Comparison of ENCODE assay signal across 16 cellular contexts in the genomic region with DNA sequence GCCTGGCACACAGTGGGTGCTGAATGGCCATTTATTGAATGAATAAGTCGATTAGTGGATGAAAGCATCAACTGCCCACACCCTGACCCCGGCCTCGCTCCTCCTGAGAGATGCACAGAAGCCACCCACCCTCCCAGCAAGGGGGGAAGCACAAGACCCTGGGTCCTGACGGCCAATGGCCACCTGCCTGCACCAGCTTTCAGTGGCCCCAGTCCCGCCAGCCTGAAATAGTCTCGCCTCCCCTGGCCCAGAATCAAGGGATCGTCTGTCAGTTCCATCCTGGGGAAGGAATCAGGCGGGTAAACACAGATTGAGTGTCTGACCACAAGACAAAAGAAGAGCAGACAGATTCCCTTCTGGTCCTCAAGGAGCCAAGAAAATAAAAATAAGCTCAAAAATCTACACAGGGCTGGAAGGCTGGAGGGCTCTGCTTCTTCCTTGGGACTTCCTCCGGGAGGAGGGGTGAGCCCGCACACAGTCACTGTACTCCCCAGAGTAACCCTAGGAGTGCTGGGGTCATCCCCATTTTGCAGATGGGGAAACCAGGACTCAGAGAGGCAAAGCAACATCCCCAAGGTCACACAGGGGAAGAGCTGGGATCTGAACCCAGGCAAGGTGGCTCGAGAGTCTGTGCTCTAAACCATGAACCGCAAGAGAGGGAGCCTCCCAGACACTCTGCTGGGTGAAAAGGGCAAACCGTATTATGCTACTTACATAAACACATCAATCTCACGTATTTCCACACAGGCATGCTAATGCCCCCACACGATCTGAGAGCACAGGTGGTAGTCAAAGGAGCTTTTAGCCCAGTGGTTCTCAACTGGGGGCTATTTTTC. TPM values are rescaled to one million over a fixed set of nuclear protein-coding genes. Genes with fewer than 3 reads are reported as not detected.
DNase-seq lines count a peak whose midpoint lies in the region; ATAC-seq, FAIRE-seq and TF ChIP-seq lines count a peak whose summit lies in the region.
"Had no signal": no experiment of that assay in that cellular context is flagged by ENCODE, and none has a peak within 500 bp of the region (broad histone marks: within the 10 kb centered on the region; RNA-seq: fewer than 3 reads in every experiment).

No MANE protein-coding gene starts in this region.

- in situ Hi-C loops in HepG2 (cut with HindIII; ENCODE audit: extremely low pct_ligation_motif_present, low pct_unique_long_range_greater_than_20kb): no loop called here

- no peaks in the 10 kb centered on the region for H3K9me3 Mint-ChIP-seq in activated naive CD4-positive, alpha-beta T cell treated with anti-CD3 and anti-CD28 coated beads, Interleukin-2, amount 50 U/mL, for 72 hours

- peaks cover 48% of the 10 kb centered on the region for H3K79me1 ChIP-seq in mesendoderm (ENCODE audit: low read length)

- H3K36me3 Mint-ChIP-seq in activated naive CD4-positive, alpha-beta T cell treated with anti-CD3 and anti-CD28 coated beads, Interleukin-2, amount 50 U/mL, for 72 hours: peaks cover 0 to 12% of the 10 kb centered on the region in 2 donors

- H3K56ac ChIP-seq in mesendoderm (ENCODE audit: low read length): peak overlapping the region; percentile 17

- DNase-seq in HepG2 (ENCODE audit: low spot score) (no peak), right lobe of liver (no peak), mesendoderm (no peak), upper lobe of left lung (no peak), pancreas (no peak), RCC 7860 (ENCODE audit: low spot score) (no peak), NCI-H2107 (lab: John Stamatoyannopoulos, UW) (no peak)
- DNase-seq in activated naive CD4-positive, alpha-beta T cell treated with anti-CD3 and anti-CD28 coated beads, Interleukin-2, amount 50 U/mL, for 72 hours (ENCODE audit: low spot score in 2 of 2): no peak
- DNase-seq: activated CD4-positive, CD25-positive, alpha-beta regulatory T cell; amniotic stem cell; BE2C; effector CD4-positive, alpha-beta T cell; kidney glomerular epithelial cell; NCI-H1105; NCI-H526 treated with DMSO at 0.1 percent for 48 hours; SIG-M5 had no signal

- no peak overlapping the region for H3K4me3 ChIP-seq in HepG2 (replicated peaks in 1 of 3; ENCODE audit: insufficient read depth in 1 of 3, low read depth in 2 of 3, low read length in 3 of 3)
- H3K4me3 ChIP-seq in right lobe of liver: no peak overlapping the region
- no peak overlapping the region for H3K4me3 ChIP-seq in mesendoderm (ENCODE audit: low read length)
- H3K4me3 ChIP-seq in upper lobe of left lung: peak overlapping the region in 1 of 4 donors; percentile 26
- no peak overlapping the region for H3K4me3 ChIP-seq in pancreas

- no peak for FAIRE-seq in HepG2 (lab: Jason Lieb, UNC)
- no peak for FAIRE-seq in pancreas (lab: Jason Lieb, UNC)
- no peak for FAIRE-seq in RCC 7860 (lab: Jason Lieb, UNC)

- H3K4ac ChIP-seq in mesendoderm (ENCODE audit: low read depth, low read length): no peak overlapping the region

- no peak overlapping the region for H2BK15ac ChIP-seq in mesendoderm (replicated peaks; ENCODE audit: low read depth)

- TF ChIP-seq CTCF in HepG2 (CRISPR knock-in tag; IDR thresholded peaks at IDR 0.05): no peak
- TF ChIP-seq CTCF in right lobe of liver (IDR thresholded peaks at IDR 0.05): no peak
- no peak for TF ChIP-seq CTCF in upper lobe of left lung (IDR thresholded peaks at IDR 0.05)
- TF ChIP-seq CTCF in pancreas (IDR thresholded peaks at IDR 0.05): no peak

- H3K18ac ChIP-seq in mesendoderm (ENCODE audit: low read length): no peak overlapping the region

- no peak overlapping the region for H2BK5ac ChIP-seq in mesendoderm (ENCODE audit: low read length)

- H3K79me2 ChIP-seq in HepG2 (ENCODE audit: insufficient read depth, low read length): no peaks in the 10 kb centered on the region
- peaks cover 87% of the 10 kb centered on the region for H3K79me2 ChIP-seq in mesendoderm (ENCODE audit: control insufficient read depth, insufficient read depth, low read length)

- H4K5ac ChIP-seq in mesendoderm (ENCODE audit: low read length): no peak overlapping the region

- TF ChIP-seq EP300 in HepG2 (IDR thresholded peaks at IDR 0.05; ENCODE audit: low read depth in 2 of 2, low read length in 2 of 2) (no peak), HepG2 (CRISPR knock-in tag; IDR thresholded peaks at IDR 0.05; ENCODE audit: borderline replicate concordance) (no peak), upper lobe of left lung (IDR thresholded peaks at IDR 0.05) (no peak)

- H3K9me3 ChIP-seq in HepG2 (ENCODE audit: low read length) (no peaks in the 10 kb centered on the region), right lobe of liver (no peaks in the 10 kb centered on the region), upper lobe of left lung (no peaks in the 10 kb centered on the region), pancreas (no peaks in the 10 kb centered on the region)
- H3K9me3 ChIP-seq: BE2C had no signal

- no peak overlapping the region for H2BK120ac ChIP-seq in mesendoderm (ENCODE audit: low read depth, low read length)

- H2AK5ac ChIP-seq in mesendoderm (ENCODE audit: low read length): no peak overlapping the region

- TF ChIP-seq RAD21 in HepG2 (CRISPR knock-in tag; IDR thresholded peaks at IDR 0.05): no peak

- peak overlapping the region; percentile 73 to 84 for H3K27ac Mint-ChIP-seq in activated naive CD4-positive, alpha-beta T cell treated with anti-CD3 and anti-CD28 coated beads, Interleukin-2, amount 50 U/mL, for 72 hours

- H3K27me3 ChIP-seq in HepG2 (ENCODE audit: control insufficient read depth in 1 of 2, insufficient read depth in 2 of 2, low read length in 2 of 2): peaks cover 8 to 94% of the 10 kb centered on the region in 2 experiments; a peak in 4 of 5 replicates
- no peaks in the 10 kb centered on the region for H3K27me3 ChIP-seq in right lobe of liver
- H3K27me3 ChIP-seq in mesendoderm (ENCODE audit: insufficient read depth, low read length, poor library complexity): no peaks in the 10 kb centered on the region
- H3K27me3 ChIP-seq in upper lobe of left lung: no peaks in the 10 kb centered on the region
- H3K27me3 ChIP-seq in pancreas: no peaks in the 10 kb centered on the region
- H3K27me3 ChIP-seq: BE2C had no signal

- H3K27ac ChIP-seq in HepG2 (ENCODE audit: extremely low read length, insufficient read depth, low read length): no peak overlapping the region
- H3K27ac ChIP-seq in right lobe of liver: no peak overlapping the region
- H3K27ac ChIP-seq in mesendoderm (ENCODE audit: low read depth, low read length): no peak overlapping the region
- peak overlapping the region; percentile 14 to 68 (median 30) for H3K27ac ChIP-seq in upper lobe of left lung
- H3K27ac ChIP-seq in pancreas: no peak overlapping the region

- H3K4me2 ChIP-seq in HepG2 (ENCODE audit: low read depth, low read length): no peak overlapping the region
- no peak overlapping the region for H3K4me2 ChIP-seq in mesendoderm (ENCODE audit: low read length)

- no peaks in the 10 kb centered on the region for H4K20me1 ChIP-seq in HepG2 (ENCODE audit: insufficient read depth, low read length)

- BruUV-seq in HepG2 (replicated peaks; lab: Mats Ljungman, UMichigan): no TSS peak

- 15% methylated on average over 15 of the region's 15 CpGs for WGBS in HepG2 (ENCODE audit: low lambda C conversion rate)
- WGBS in right lobe of liver (ENCODE audit: insufficient coverage, low coverage, low lambda C conversion rate, missing lambda C conversion rate): 56% methylated on average over 10 of the region's 15 CpGs
- WGBS in mesendoderm (ENCODE audit: extremely low coverage, insufficient coverage, low lambda C conversion rate): no CpG with 5 or more reads among the region's 15 CpGs
- WGBS in upper lobe of left lung, 2 donors: 28 to 46% methylated on average over 9 to 15 of the region's 15 CpGs
- WGBS in pancreas, 2 donors: 52 to 54% methylated on average over 15 of the region's 15 CpGs

- H2AFZ ChIP-seq in HepG2 (ENCODE audit: low read length): no peak overlapping the region

- no peak overlapping the region for H4K8ac ChIP-seq in mesendoderm (ENCODE audit: low read depth, low read length)

- no peak overlapping the region for H3K23ac ChIP-seq in mesendoderm (ENCODE audit: low read length)

- ATAC-seq in HepG2 (no peak), right lobe of liver (no peak), upper lobe of left lung (ENCODE audit: low FRiP score in 2 of 2) (no peak), pancreas (no peak)
- ATAC-seq in activated naive CD4-positive, alpha-beta T cell treated with anti-CD3 and anti-CD28 coated beads, Interleukin-2, amount 50 U/mL, for 72 hours: no peak

- H3K36me3 ChIP-seq in HepG2 (replicated peaks in 1 of 2; ENCODE audit: control insufficient read depth in 1 of 2, insufficient read depth in 2 of 2, low read length in 2 of 2): no peaks in the 10 kb centered on the region
- no peaks in the 10 kb centered on the region for H3K36me3 ChIP-seq in right lobe of liver
- peaks cover 1% of the 10 kb centered on the region for H3K36me3 ChIP-seq in mesendoderm (ENCODE audit: control insufficient read depth, insufficient read depth, low read length)
- H3K36me3 ChIP-seq in upper lobe of left lung: peaks cover 0 to 14% (median 0%) of the 10 kb centered on the region in 4 donors
- no peaks in the 10 kb centered on the region for H3K36me3 ChIP-seq in pancreas
- H3K36me3 ChIP-seq: BE2C had no signal

- CTCF ChIA-PET in HepG2 (lab: Yijun Ruan, JAX; ENCODE audit: low intra/inter-chr PET ratio, low total read pairs): no interaction called here

- H3K9ac ChIP-seq in HepG2 (ENCODE audit: insufficient read depth, low read depth, low read length): no peak overlapping the region
- no peak overlapping the region for H3K9ac ChIP-seq in mesendoderm (ENCODE audit: low read length)

- intact Hi-C loops in HepG2 (cut with micrococcal nuclease; ENCODE audit: unreplicated experiment): loop anchor here (5.0 kb wide), 1 partner anchor 457 kb away; the partner anchor contains the start of gene ZNFX1
- intact Hi-C loops in right lobe of liver (cut with DNase I): no loop called here
- intact Hi-C loops in pancreas (cut with DNase I): no loop called here

- H3K4me1 ChIP-seq in HepG2 (ENCODE audit: insufficient read depth, low read length): no peaks in the 10 kb centered on the region
- no peaks in the 10 kb centered on the region for H3K4me1 ChIP-seq in right lobe of liver
- H3K4me1 ChIP-seq in mesendoderm (ENCODE audit: control insufficient read depth, low read depth, low read length): peaks cover 5% of the 10 kb centered on the region
- peaks cover 65 to 82% (median 76%) of the 10 kb centered on the region in 4 donors for H3K4me1 ChIP-seq in upper lobe of left lung
- no peaks in the 10 kb centered on the region for H3K4me1 ChIP-seq in pancreas
- H3K4me1 ChIP-seq: BE2C had no signal

- POLR2A ChIA-PET in HepG2 (lab: Yijun Ruan, JAX): no interaction called here

- TF ChIP-seq POLR2A in HepG2 (IDR thresholded peaks at IDR 0.05; ENCODE audit: insufficient read depth in 1 of 2, low read depth in 2 of 2, low read length in 2 of 2): no peak
- TF ChIP-seq POLR2A in right lobe of liver (IDR thresholded peaks at IDR 0.05): no peak
- no peak for TF ChIP-seq POLR2A in upper lobe of left lung (IDR thresholded peaks at IDR 0.05)

RNA-seq across cellular contexts. Expression of gene PREX1, which starts 7.8 kb away (rescaled TPM):
- total RNA-seq in HepG2 (2016; rRNA removed; fragmentation: Illumina TruSeq; extraction: Trizol): 0.02 and 0.06 TPM in 2 replicates
- under 0.01 TPM in 1 of 2 replicates, not detected in the other for total RNA-seq in HepG2 (2016; cell fraction: cytosol; rRNA removed; fragmentation: Illumina TruSeq; extraction: Trizol; ENCODE audit: low read depth)
- total RNA-seq in HepG2 (2016; cell fraction: insoluble cytoplasmic fraction; rRNA removed; fragmentation: Illumina TruSeq; extraction: Trizol): 0.02 TPM in 1 of 2 replicates, not detected in the other
- total RNA-seq in HepG2 (2016; cell fraction: membrane; rRNA removed; fragmentation: Illumina TruSeq; extraction: Trizol): 0.03 and 0.56 TPM in 2 replicates
- not detected in 2 replicates for total RNA-seq in HepG2 (2016; cell fraction: nucleus; rRNA removed; fragmentation: Illumina TruSeq; extraction: Trizol)
- polyA plus RNA-seq in HepG2 (2011; rRNA removed): 0.04 and 0.05 TPM in 2 replicates
- polyA plus RNA-seq in HepG2 (2011; cell fraction: cytosol; rRNA removed): 0.03 and 0.07 TPM in 2 replicates
- polyA plus RNA-seq in HepG2 (2011; cell fraction: nucleus; rRNA removed): 0.17 and 0.19 TPM in 2 replicates
- 0.03 and 0.05 TPM in 2 replicates for polyA plus RNA-seq in HepG2 (2012)
- 0.02 TPM in 1 of 2 replicates, not detected in the other for polyA plus RNA-seq in HepG2 (2016; cell fraction: cytosol; fragmentation: Illumina TruSeq; extraction: Trizol; ENCODE audit: low read depth)
- polyA plus RNA-seq in HepG2 (2016; cell fraction: insoluble cytoplasmic fraction; fragmentation: Illumina TruSeq; extraction: Trizol; ENCODE audit: low read depth): not detected in 2 replicates
- not detected in 2 replicates for polyA plus RNA-seq in HepG2 (2016; cell fraction: membrane; fragmentation: Illumina TruSeq; extraction: Trizol; ENCODE audit: low read depth)
- polyA plus RNA-seq in HepG2 (2016; cell fraction: nucleus; fragmentation: Illumina TruSeq; extraction: Trizol; ENCODE audit: insufficient read depth, low read depth): not detected in 2 replicates
- polyA minus RNA-seq in HepG2 (2011; rRNA and poly(A)+ RNA removed; ENCODE audit: low replicate concordance): 0.08 and 15.2 TPM in 2 replicates
- polyA minus RNA-seq in HepG2 (2011; cell fraction: cytosol; rRNA and poly(A)+ RNA removed): 0.20 and 0.44 TPM in 2 replicates
- polyA minus RNA-seq in HepG2 (2011; cell fraction: nucleus; rRNA and poly(A)+ RNA removed): 0.12 and 0.13 TPM in 2 replicates
- 10 to 100 TPM in 2 of 6 experiments, 1 to 10 TPM in 4; 4.4 to 11.1 (median 8.7) TPM for total RNA-seq in right lobe of liver
- total RNA-seq in activated naive CD4-positive, alpha-beta T cell treated with anti-CD3 and anti-CD28 coated beads, Interleukin-2, amount 50 U/mL, for 72 hours: 10 to 100 TPM; 30.6 to 51.8 TPM
- polyA plus RNA-seq in mesendoderm (2013, experiment 1 of 2): 20.7 TPM
- 19.7 TPM for polyA plus RNA-seq in mesendoderm (2013, experiment 2 of 2)
- total RNA-seq in upper lobe of left lung: 100 to 1,000 TPM in 2 of 6 donors, 10 to 100 TPM in 4; 42.8 to 177 (median 74.6) TPM
- total RNA-seq in pancreas: 10 to 100 TPM in 1 of 6 donors, 1 to 10 TPM in 5; 1.5 to 13.2 (median 4.6) TPM
- 10 to 100 TPM in 1 of 2 donors, 1 to 10 TPM in 1; 6.9 to 10.9 TPM for polyA plus RNA-seq in pancreas

Comparison
In these comparisons a context has a peak if more than half of its experiments do, and no peak if none do; other contexts are left out.
1. H3K27ac ChIP-seq: peak in upper lobe of left lung (4 of 4); none in HepG2 (single experiment), right lobe of liver (0 of 3), mesendoderm (single experiment) and pancreas (0 of 4).